In the genomic region with DNA sequence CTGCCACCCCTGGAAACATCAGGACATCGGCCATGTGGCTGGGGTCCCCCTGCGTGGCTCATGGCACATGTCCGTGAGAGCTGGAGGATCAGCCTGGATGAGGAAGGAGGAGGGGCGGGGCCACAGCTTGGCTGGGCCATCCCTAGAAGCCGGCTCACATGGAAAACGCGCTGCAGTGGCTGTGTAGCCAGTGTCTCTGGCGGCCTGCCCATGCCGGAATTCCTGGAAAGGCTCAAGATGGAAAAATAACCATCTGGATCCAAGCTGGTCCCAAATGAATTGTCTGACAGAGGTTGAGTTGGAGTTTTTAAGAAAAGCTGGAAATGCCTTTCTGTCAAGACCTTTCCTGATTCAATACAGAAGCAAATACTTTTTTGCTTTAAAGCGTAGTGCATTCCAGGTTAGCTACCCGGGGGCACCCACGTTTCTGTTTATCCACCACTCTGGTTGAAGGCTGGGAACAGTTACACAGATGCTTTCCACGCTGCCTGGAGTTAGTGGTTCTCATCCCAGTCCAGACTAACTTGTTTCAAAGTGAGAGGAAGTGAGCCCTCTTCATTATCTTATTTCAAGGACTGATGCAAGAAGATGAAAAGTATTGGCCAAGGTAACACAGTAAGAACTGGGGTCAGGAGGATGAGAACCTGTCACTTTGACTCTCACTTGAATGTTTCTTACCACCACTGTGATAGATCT, we compare ENCODE assay signal across 9 cellular contexts.
DNase-seq lines count a peak whose midpoint lies in the region; FAIRE-seq and TF ChIP-seq lines count a peak whose summit lies in the region.
"Had no signal": no experiment of that assay in that cellular context is flagged by ENCODE, and none has a peak within 500 bp of the region (broad histone marks: within the 10 kb centered on the region; RNA-seq: fewer than 3 reads in every experiment).

No MANE protein-coding gene starts in this region.

- intact Hi-C loops in kidney (cut with DNase I) = loop anchor here (10.0 kb wide), 1 partner anchor 427 kb away; a partner anchor contains a TSS

- H3K27ac ChIP-seq in kidney (ENCODE audit: low read depth in 2 of 2, low read length in 2 of 2) = peak overlapping the region in 1 of 2 donors; percentile 9

- no peaks in the 10 kb centered on the region for H3K36me3 ChIP-seq in kidney (ENCODE audit: control insufficient read depth in 1 of 2, insufficient read depth in 2 of 2, low read length in 2 of 2)
- H3K36me3 ChIP-seq in HAP-1 (replicated peaks) = no peaks in the 10 kb centered on the region

- H3K27me3 ChIP-seq in HAP-1 (ENCODE audit: low read depth) = no peaks in the 10 kb centered on the region

- TF ChIP-seq CTCF in HFFc6 (IDR thresholded peaks at IDR 0.05) (no peak), cardiac fibroblast (IDR thresholded peaks at IDR 0.05; ENCODE audit: low read depth, low read length) (no peak), kidney (IDR thresholded peaks at IDR 0.05; ENCODE audit: borderline replicate concordance, extremely low read depth, insufficient read depth) (no peak)

- H3K27me3 Mint-ChIP-seq in HFFc6 (ENCODE audit: insufficient read depth) = no peaks in the 10 kb centered on the region

- H3K9ac ChIP-seq in kidney (ENCODE audit: low read length in 2 of 2) = no peak overlapping the region

- H3K9me3 Mint-ChIP-seq in HFFc6 = no peaks in the 10 kb centered on the region; the same call in 1 of the 2 replicates

- no peak for FAIRE-seq in kidney (lab: Jason Lieb, UNC)

- no peaks in the 10 kb centered on the region for H3K9me3 ChIP-seq in kidney (ENCODE audit: control insufficient read depth in 1 of 2, low read length in 2 of 2)
- no peaks in the 10 kb centered on the region for H3K9me3 ChIP-seq in HAP-1

- no peak overlapping the region for H3K4me3 ChIP-seq in cardiac fibroblast (replicated peaks in 1 of 2; ENCODE audit: low read depth in 2 of 2, low read length in 2 of 2)
- H3K4me3 ChIP-seq in kidney (ENCODE audit: low read length in 2 of 2) = no peak overlapping the region
- no peak overlapping the region for H3K4me3 ChIP-seq in HAP-1

- peak overlapping the region; percentile 65 for H3K4me3 Mint-ChIP-seq in HFFc6

- DNase-seq in HFFc6 = peak; percentile 77
- DNase-seq in cardiac fibroblast (ENCODE audit: low read depth in 2 of 2) = peak; percentile 85 to 99
- DNase-seq in kidney = peak; percentile 97
- DNase-seq in stromal cell of bone marrow (ENCODE audit: low read depth) = peak; percentile 98
- no peak for DNase-seq in stimulated activated CD4-positive, alpha-beta T cell treated with anti-CD3 and anti-CD28 coated beads, Interleukin-15, amount 100 ng/mL, for 24 hours
- no peak for DNase-seq in HAP-1 (ENCODE audit: low spot score in 2 of 2)
- no peak for DNase-seq in NCI-H146 treated with DMSO at 0.1 percent for 48 hours (lab: John Stamatoyannopoulos, UW; ENCODE audit: unreplicated experiment)
- DNase-seq in DMS79 treated with DMSO at 0.1 percent for 48 hours (lab: John Stamatoyannopoulos, UW) = no peak
- DNase-seq: islet precursor cell had no signal

- H3K4me1 Mint-ChIP-seq in HFFc6 (ENCODE audit: low read depth) = peaks cover 38% of the 10 kb centered on the region

- peaks cover 2% of the 10 kb centered on the region for H3K36me3 Mint-ChIP-seq in HFFc6 (ENCODE audit: low read depth)

- in situ Hi-C loops in HAP-1 (cut with MboI; ENCODE audit: low sequenced_read_pairs) = loop anchor here (10.0 kb wide), 2 partner anchors 427 to 627 kb away; a partner anchor contains a TSS

- peaks cover 6 to 10% of the 10 kb centered on the region in 2 donors for H3K4me1 ChIP-seq in kidney (ENCODE audit: control insufficient read depth in 1 of 2, insufficient read depth in 1 of 2, low read depth in 1 of 2, low read length in 2 of 2)
- peaks cover 1% of the 10 kb centered on the region for H3K4me1 ChIP-seq in HAP-1

- H3K27ac Mint-ChIP-seq in HFFc6 = peak overlapping the region; percentile 82

Comparison
In these comparisons a context has a peak if more than half of its experiments do, and no peak if none do; other contexts are left out.
1. DNase-seq: peak in HFFc6 (single experiment), cardiac fibroblast (2 of 2), kidney (single experiment) and stromal cell of bone marrow (single experiment); none in stimulated activated CD4-positive, alpha-beta T cell treated with anti-CD3 and anti-CD28 coated beads, Interleukin-15, amount 100 ng/mL, for 24 hours (single experiment), HAP-1 (0 of 2), NCI-H146 treated with DMSO at 0.1 percent for 48 hours (single experiment) and DMS79 treated with DMSO at 0.1 percent for 48 hours (single experiment).